11 cellular contexts compared by ENCODE assay signal in the genomic region with DNA sequence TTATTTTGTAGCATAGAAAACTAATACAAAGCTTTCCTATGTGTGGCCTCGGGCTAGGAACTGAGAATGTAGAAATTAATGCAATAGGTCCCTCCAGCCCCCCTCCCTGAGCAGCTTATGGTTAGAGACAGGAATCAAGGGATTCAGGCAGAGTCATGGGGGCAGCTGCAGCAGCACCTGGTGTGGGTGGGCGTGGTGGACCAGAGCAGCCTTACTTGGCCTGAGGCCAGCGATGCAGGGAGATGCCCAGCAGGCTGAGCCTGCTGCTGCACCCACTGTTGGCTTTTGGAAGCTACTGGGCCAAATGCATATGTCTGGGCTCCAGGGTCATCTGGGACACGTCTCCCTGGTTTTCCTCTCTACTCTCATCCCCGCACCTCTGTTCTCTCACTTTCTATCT.
A peak's percentile ranks its signal among the peaks of the same experiment; 100 is the strongest.
DNase-seq lines count a peak whose midpoint lies in the region.
"Had no signal": no experiment of that assay in that cellular context is flagged by ENCODE, and none has a peak within 500 bp of the region (broad histone marks: within the 10 kb centered on the region; RNA-seq: fewer than 3 reads in every experiment).

No MANE protein-coding gene starts in this region.

- peak; percentile 31 for DNase-seq in NCI-H1436 (lab: John Stamatoyannopoulos, UW)
- no peak for DNase-seq in NCI-H1436 treated with DMSO at 0.1 percent for 48 hours (lab: John Stamatoyannopoulos, UW)
- peak; percentile 24 for DNase-seq in NCI-H1105 treated with DMSO at 0.1 percent for 48 hours (lab: John Stamatoyannopoulos, UW)
- DNase-seq in NCI-H748 treated with DMSO at 0.1 percent for 48 hours (lab: John Stamatoyannopoulos, UW), result peak; percentile 27
- peak; percentile 7 for DNase-seq in glomerular visceral epithelial cell (ENCODE audit: extremely low spot score)
- no peak for DNase-seq in SIG-M5 treated with dmso at 0.1 percent for 504 hours (lab: John Stamatoyannopoulos, UW; ENCODE audit: unreplicated experiment)
- DNase-seq in epidermal melanocyte (ENCODE audit: insufficient read length, low spot score), result no peak
- no peak for DNase-seq in dermis blood vessel endothelial cell
- DNase-seq: GOT3, NCI-H1930, NCI-H226 had no signal

Comparison
In these comparisons a context has a peak if more than half of its experiments do, and no peak if none do; other contexts are left out.
1. DNase-seq: peak in NCI-H1436 (single experiment), NCI-H1105 treated with DMSO at 0.1 percent for 48 hours (single experiment), NCI-H748 treated with DMSO at 0.1 percent for 48 hours (single experiment) and glomerular visceral epithelial cell (single experiment); none in NCI-H1436 treated with DMSO at 0.1 percent for 48 hours (single experiment), SIG-M5 treated with dmso at 0.1 percent for 504 hours (single experiment), epidermal melanocyte (single experiment) and dermis blood vessel endothelial cell (single experiment).